ENCODE assay signal across 15 cellular contexts in genomic region chr2:151063271-151063670, GRCh38.
DNase-seq lines count a peak whose midpoint lies in the region; ATAC-seq and TF ChIP-seq lines count a peak whose summit lies in the region.
"Had no signal": no experiment of that assay in that cellular context is flagged by ENCODE, and none has a peak within 500 bp of the region (broad histone marks: within the 10 kb centered on the region; RNA-seq: fewer than 3 reads in every experiment).

No MANE protein-coding gene starts in this region.

- H3K4me1 ChIP-seq in HEK293 (ENCODE audit: control insufficient read depth, insufficient read depth, low read length) (no peaks in the 10 kb centered on the region), prostate gland (replicated peaks) (no peaks in the 10 kb centered on the region)
- H3K4me1 ChIP-seq: A549, esophagus squamous epithelium, stomach had no signal

- intact Hi-C loops in prostate gland (cut with DNase I): no loop called here

- no peak for ATAC-seq in HG03342 (IDR thresholded peaks at IDR 0.05; ENCODE audit: unreplicated experiment)
- ATAC-seq: A549, left lobe of liver had no signal

- H3K36me3 ChIP-seq in HEK293 (ENCODE audit: control insufficient read depth in 2 of 2, insufficient read depth in 1 of 2, low read length in 2 of 2): no peaks in the 10 kb centered on the region
- H3K36me3 ChIP-seq in prostate gland: no peaks in the 10 kb centered on the region
- H3K36me3 ChIP-seq: esophagus squamous epithelium, stomach had no signal

- H3K4me3 ChIP-seq in HEK293 (ENCODE audit: low read depth, low read length): no peak overlapping the region
- no peak overlapping the region for H3K4me3 ChIP-seq in fibroblast of villous mesenchyme (ENCODE audit: low read depth, low read length)
- H3K4me3 ChIP-seq in prostate gland: no peak overlapping the region
- H3K4me3 ChIP-seq: A549, esophagus squamous epithelium, stomach had no signal

- POLR2A ChIA-PET in HEK293 (lab: Yijun Ruan, JAX) (no interaction called here), RWPE1 (lab: Yijun Ruan, JAX; ENCODE audit: low non-redundant PET) (no interaction called here)

- CTCF ChIA-PET in HEK293 (lab: Yijun Ruan, JAX) (interaction anchor here (0.5 kb wide), 1 partner anchor 336 kb away, joined by 3 read pairs; no protein-coding TSS in a partner anchor), RWPE1 (lab: Yijun Ruan, JAX) (no interaction called here)

- TF ChIP-seq CTCF in HEK293 (tag by site-specific recombination; IDR thresholded peaks at IDR 0.05): no peak
- no peak for TF ChIP-seq CTCF in RWPE1 (conservative IDR thresholded peaks at IDR 0.05; ENCODE audit: low read depth)
- TF ChIP-seq CTCF in fibroblast of villous mesenchyme (IDR thresholded peaks at IDR 0.05; ENCODE audit: insufficient read depth, low read depth, low read length): no peak
- TF ChIP-seq CTCF in prostate gland (IDR thresholded peaks at IDR 0.05): no peak

- H3K27me3 ChIP-seq in prostate gland (replicated peaks; ENCODE audit: insufficient read depth): no peaks in the 10 kb centered on the region
- H3K27me3 ChIP-seq: stomach had no signal

- WGBS in prostate gland: 29% methylated on average over 3 of the region's 3 CpGs

- no peaks in the 10 kb centered on the region for H3K9me3 ChIP-seq in HEK293 (ENCODE audit: control insufficient read depth, insufficient read depth, low read depth, low read length)
- H3K9me3 ChIP-seq in prostate gland: no peaks in the 10 kb centered on the region
- H3K9me3 ChIP-seq: A549, esophagus squamous epithelium, stomach had no signal

- H3K27ac ChIP-seq in HEK293 (ENCODE audit: extremely low read depth, low read depth, low read length) (no peak overlapping the region), RWPE1 (no peak overlapping the region), prostate gland (no peak overlapping the region)
- H3K27ac ChIP-seq: A549, esophagus squamous epithelium, stomach had no signal

- DNase-seq in A172 (ENCODE audit: low spot score): peak; percentile 12
- peak; percentile 33 for DNase-seq in RWPE1 (ENCODE audit: low spot score)
- peak; percentile 30 for DNase-seq in fibroblast of villous mesenchyme (ENCODE audit: low read depth)
- no peak for DNase-seq in prostate gland (ENCODE audit: low spot score)
- DNase-seq in kidney glomerular epithelial cell (lab: John Stamatoyannopoulos, UW): no peak
- DNase-seq in DMS114 treated with DMSO at 0.1 percent for 48 hours (lab: John Stamatoyannopoulos, UW; ENCODE audit: unreplicated experiment): no peak
- DNase-seq: esophagus squamous epithelium; NCI-H2081 treated with DMSO at 0.1 percent for 48 hours; occipital lobe; stimulated activated CD4-positive, alpha-beta T cell treated with anti-CD3 and anti-CD28 coated beads, Interleukin-2, amount 100 ng/mL, for 24 hours; stomach had no signal

- no peak for TF ChIP-seq POLR2A in prostate gland (IDR thresholded peaks at IDR 0.05)

TF ChIP-seq in HEK293, 187 proteins besides CTCF, POLR2A, EP300 and RAD21:
- TF ChIP-seq ZBTB21 (tag by site-specific recombination; IDR thresholded peaks at IDR 0.05) (0 out of 2 replicates have a peak, but pooled peaks have one; percentile 17), OSR2 (tag by site-specific recombination; IDR thresholded peaks at IDR 0.05) (peak; percentile 90), ZNF843 (tag by site-specific recombination; IDR thresholded peaks at IDR 0.05) (0 out of 2 replicates have a peak, but pooled peaks have one; percentile 13), ZNF155 (tag by site-specific recombination; IDR thresholded peaks at IDR 0.05) (no peak), ZNF777 (tag by site-specific recombination; IDR thresholded peaks at IDR 0.05; ENCODE audit: borderline replicate concordance) (no peak), TRIM28 (IDR thresholded peaks at IDR 0.05; ENCODE audit: borderline replicate concordance, low read length) (peak; percentile 97), ZNF830 (tag by site-specific recombination; IDR thresholded peaks at IDR 0.05; ENCODE audit: low read depth) (no peak), ZNF112 (tag by site-specific recombination; IDR thresholded peaks at IDR 0.05) (no peak), IKZF3 (tag by site-specific recombination; IDR thresholded peaks at IDR 0.05) (no peak), ZFP3 (tag by site-specific recombination; IDR thresholded peaks at IDR 0.05; ENCODE audit: low read depth) (no peak), ZNF629 (tag by site-specific recombination; IDR thresholded peaks at IDR 0.05) (0 out of 2 replicates have a peak, but pooled peaks have one; percentile 27), ZIC2 (tag by site-specific recombination; IDR thresholded peaks at IDR 0.05) (peak; percentile 68), ZBTB6 (tag by site-specific recombination; IDR thresholded peaks at IDR 0.05) (no peak), ZNF140 (tag by site-specific recombination; IDR thresholded peaks at IDR 0.05) (no peak)
- TF ChIP-seq, protein P1, sequence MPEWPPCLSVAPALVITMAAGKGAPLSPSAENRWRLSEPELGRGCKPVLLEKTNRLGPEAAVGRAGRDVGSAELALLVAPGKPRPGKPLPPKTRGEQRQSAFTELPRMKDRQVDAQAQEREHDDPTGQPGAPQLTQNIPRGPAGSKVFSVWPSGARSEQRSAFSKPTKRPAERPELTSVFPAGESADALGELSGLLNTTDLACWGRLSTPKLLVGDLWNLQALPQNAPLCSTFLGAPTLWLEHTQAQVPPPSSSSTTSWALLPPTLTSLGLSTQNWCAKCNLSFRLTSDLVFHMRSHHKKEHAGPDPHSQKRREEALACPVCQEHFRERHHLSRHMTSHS (tag by site-specific recombination; IDR thresholded peaks at IDR 0.05): no peak
- TF ChIP-seq, protein P2, sequence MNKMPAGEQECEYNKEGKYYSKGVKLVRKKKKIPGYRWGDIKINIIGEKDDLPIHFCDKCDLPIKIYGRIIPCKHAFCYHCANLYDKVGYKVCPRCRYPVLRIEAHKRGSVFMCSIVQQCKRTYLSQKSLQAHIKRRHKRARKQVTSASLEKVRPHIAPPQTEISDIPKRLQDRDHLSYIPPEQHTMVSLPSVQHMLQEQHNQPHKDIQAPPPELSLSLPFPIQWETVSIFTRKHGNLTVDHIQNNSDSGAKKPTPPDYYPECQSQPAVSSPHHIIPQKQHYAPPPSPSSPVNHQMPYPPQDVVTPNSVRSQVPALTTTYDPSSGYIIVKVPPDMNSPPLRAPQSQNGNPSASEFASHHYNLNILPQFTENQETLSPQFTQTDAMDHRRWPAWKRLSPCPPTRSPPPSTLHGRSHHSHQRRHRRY (tag by site-specific recombination; IDR thresholded peaks at IDR 0.05): no peak

Comparison
In these comparisons a context has a peak if more than half of its experiments do, and no peak if none do; other contexts are left out.
1. DNase-seq: peak in A172 (single experiment), RWPE1 (single experiment) and fibroblast of villous mesenchyme (single experiment); none in prostate gland (single experiment), kidney glomerular epithelial cell (single experiment) and DMS114 treated with DMSO at 0.1 percent for 48 hours (single experiment).